In the genomic region with DNA sequence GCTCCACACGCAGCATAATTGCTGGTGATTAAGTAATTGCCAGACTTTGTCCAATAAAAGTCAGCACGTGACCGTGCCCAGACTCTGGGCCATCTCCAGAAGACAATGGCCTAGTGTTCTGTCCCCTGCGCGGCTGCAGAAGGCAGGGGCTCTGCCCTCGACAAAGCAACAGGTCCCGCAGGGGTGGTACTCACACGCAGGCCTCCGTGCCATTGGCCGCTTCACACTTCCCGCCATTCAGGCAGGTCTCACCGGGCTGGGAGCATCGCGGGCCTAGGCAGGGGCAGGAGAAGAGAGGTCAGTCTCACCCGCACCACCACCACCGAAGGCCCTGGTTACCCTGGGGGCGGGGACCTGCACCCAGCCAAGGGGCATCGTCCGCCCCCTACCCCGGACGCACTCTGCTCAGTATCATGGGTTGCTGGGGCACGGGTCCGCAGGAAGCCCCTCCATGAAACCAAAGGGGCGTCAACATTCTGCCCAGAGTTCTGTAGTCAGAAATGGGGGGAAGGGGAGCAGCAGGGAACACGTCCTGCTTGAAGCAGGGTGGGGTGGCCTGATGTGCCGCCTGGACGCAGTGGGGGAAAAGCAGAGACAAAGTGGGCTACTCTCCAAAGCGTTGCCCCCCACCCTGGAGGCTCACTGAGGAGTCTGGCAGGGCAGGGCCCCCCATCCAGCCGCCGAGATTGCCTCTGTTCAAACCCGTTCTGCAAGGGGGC, we compare ENCODE assay signal across 8 cellular contexts. TPM values are rescaled to one million over a fixed set of nuclear protein-coding genes. Genes with fewer than 3 reads are reported as not detected.
DNase-seq lines count a peak whose midpoint lies in the region; ATAC-seq and TF ChIP-seq lines count a peak whose summit lies in the region.

No MANE protein-coding gene starts in this region.

- intact Hi-C loops in activated CD4-positive, alpha-beta T cell treated with anti-CD3 and anti-CD28 coated beads for 36 hours (cut with DNase I, micrococcal nuclease): loop anchor here in 1 of 2 experiments (2.0 kb wide), 4 partner anchors 305 to 637 kb away; partner anchors contain the start of genes CAMSAP1, MAN1B1, PHPT1 and TRAF2
- intact Hi-C loops in mammary epithelial cell (cut with micrococcal nuclease) (loop anchor here (2.0 kb wide), 1 partner anchor 31 kb away; no protein-coding TSS in a partner anchor), lower lobe of right lung (cut with DNase I) (no loop called here), testis (cut with DNase I; ENCODE audit: low total_unique reads) (no loop called here)

- H3K4me3 ChIP-seq in mammary epithelial cell (replicated peaks in 1 of 3; ENCODE audit: insufficient read depth in 1 of 3, low read depth in 2 of 3, low read length in 3 of 3) (peak overlapping the region; percentile 73 to 98 (median 86)), lower lobe of right lung (peak overlapping the region; percentile 89), testis (peak overlapping the region; percentile 64 to 72)

- POLR2A ChIA-PET in activated CD4-positive, alpha-beta T cell treated with anti-CD3 and anti-CD28 coated beads for 36 hours (lab: Charles Lee): interaction anchor here (0.7 to 1.0 kb wide), 2 partner anchors 11 to 43 kb away, joined by 3 read pairs; no protein-coding TSS in a partner anchor

- no peak for TF ChIP-seq POLR2A in testis (IDR thresholded peaks at IDR 0.05)

- BruUV-seq in mammary epithelial cell (replicated peaks; lab: Mats Ljungman, UMichigan): no TSS peak

- WGBS in mammary epithelial cell (ENCODE audit: low coverage, missing lambda C conversion rate): 6% methylated on average over 18 of the region's 31 CpGs
- 39 to 46% methylated on average over 26 to 31 of the region's 31 CpGs for WGBS in testis, 2 donors

- H3K27ac ChIP-seq in mammary epithelial cell (ENCODE audit: insufficient read depth, low read depth, low read length) (peak overlapping the region; percentile 18), lower lobe of right lung (peak overlapping the region; percentile 90), testis (peak overlapping the region; percentile 53 to 85)

- in situ Hi-C loops in mammary epithelial cell (cut with MboI; ENCODE audit: low sequenced_read_pairs in 2 of 2): no loop called here

- no peak for TF ChIP-seq CTCF in mammary epithelial cell (conservative IDR thresholded peaks at IDR 0.05 in 1 of 2, IDR thresholded peaks at IDR 0.05 in 1 of 2; ENCODE audit: extremely low read depth in 1 of 2, insufficient read depth in 1 of 2, low read depth in 1 of 2, low read length in 2 of 2)
- no peak for TF ChIP-seq CTCF in lower lobe of right lung (IDR thresholded peaks at IDR 0.05)
- TF ChIP-seq CTCF in testis (IDR thresholded peaks at IDR 0.05): no peak

- H4K20me1 ChIP-seq in mammary epithelial cell (ENCODE audit: insufficient read depth, low read length): peaks cover 21% of the 10 kb centered on the region

- H3K9me3 ChIP-seq in mammary epithelial cell (replicated peaks; ENCODE audit: insufficient read depth, low read length) (no peaks in the 10 kb centered on the region), lower lobe of right lung (no peaks in the 10 kb centered on the region), testis (no peaks in the 10 kb centered on the region)

- H3K4me1 Mint-ChIP-seq in activated CD4-positive, alpha-beta T cell treated with anti-CD3 and anti-CD28 coated beads for 36 hours: peaks cover 55% of the 10 kb centered on the region

- H3K4me1 ChIP-seq in mammary epithelial cell (ENCODE audit: insufficient read depth, low read length) (peaks cover 56% of the 10 kb centered on the region), lower lobe of right lung (peaks cover 70% of the 10 kb centered on the region), testis (peaks cover 24% of the 10 kb centered on the region)

- peak; percentile 20 for DNase-seq in activated CD4-positive, alpha-beta T cell treated with anti-CD3 and anti-CD28 coated beads for 36 hours
- DNase-seq in activated CD4-positive, alpha-beta T cell treated with anti-CD3 and anti-CD28 coated beads for 48 hours: no peak
- peak; percentile 70 for DNase-seq in mammary epithelial cell
- DNase-seq in lower lobe of right lung: no peak
- DNase-seq in testis: peak; percentile 91
- DNase-seq in DMS79 treated with DMSO at 0.1 percent for 48 hours (lab: John Stamatoyannopoulos, UW): no peak

- H3K9me3 Mint-ChIP-seq in activated CD4-positive, alpha-beta T cell treated with anti-CD3 and anti-CD28 coated beads for 36 hours (ENCODE audit: low read depth): no peaks in the 10 kb centered on the region

- peaks cover 79% of the 10 kb centered on the region for H3K79me2 ChIP-seq in mammary epithelial cell (ENCODE audit: insufficient read depth, low read length)

- dilution Hi-C loops in mammary epithelial cell (cut with HindIII; ENCODE audit: low sequenced_read_pairs): loop anchor here (5.0 to 10.0 kb wide), 3 partner anchors 57 to 131 kb away; no protein-coding TSS in a partner anchor

- H3K27me3 ChIP-seq in mammary epithelial cell (ENCODE audit: insufficient read depth, low read length) (no peaks in the 10 kb centered on the region), lower lobe of right lung (ENCODE audit: low read depth) (no peaks in the 10 kb centered on the region), testis (no peaks in the 10 kb centered on the region)

- H3K27ac Mint-ChIP-seq in activated CD4-positive, alpha-beta T cell treated with anti-CD3 and anti-CD28 coated beads for 36 hours: peak overlapping the region; percentile 88

- peaks cover 22% of the 10 kb centered on the region for H3K36me3 Mint-ChIP-seq in activated CD4-positive, alpha-beta T cell treated with anti-CD3 and anti-CD28 coated beads for 36 hours (ENCODE audit: low read depth)

- H3K4me2 ChIP-seq in mammary epithelial cell (ENCODE audit: insufficient read depth, low read depth, low read length): peak overlapping the region; percentile 97

- H3K4me3 Mint-ChIP-seq in activated CD4-positive, alpha-beta T cell treated with anti-CD3 and anti-CD28 coated beads for 36 hours: peak overlapping the region; percentile 92

- no peaks in the 10 kb centered on the region for H3K27me3 Mint-ChIP-seq in activated CD4-positive, alpha-beta T cell treated with anti-CD3 and anti-CD28 coated beads for 36 hours

- peak overlapping the region; percentile 76 for H3K9ac ChIP-seq in mammary epithelial cell (ENCODE audit: insufficient read depth, low read length)

- H3K36me3 ChIP-seq in mammary epithelial cell (ENCODE audit: insufficient read depth, low read length): peaks cover 13% of the 10 kb centered on the region
- peaks cover 29% of the 10 kb centered on the region for H3K36me3 ChIP-seq in lower lobe of right lung
- no peaks in the 10 kb centered on the region for H3K36me3 ChIP-seq in testis (ENCODE audit: low read depth, missing control alignments)

- CTCF ChIA-PET in activated CD4-positive, alpha-beta T cell treated with anti-CD3 and anti-CD28 coated beads for 36 hours (lab: Charles Lee): interaction anchor here (0.7 kb wide), 1 partner anchor 145 kb away, joined by 3 read pairs; no protein-coding TSS in a partner anchor
- CTCF ChIA-PET in mammary epithelial cell (lab: Charles Lee; ENCODE audit: low non-redundant PET): no interaction called here

- ATAC-seq in activated CD4-positive, alpha-beta T cell treated with anti-CD3 and anti-CD28 coated beads for 36 hours: no peak
- ATAC-seq in lower lobe of right lung: no peak
- no peak for ATAC-seq in GM21529 (IDR thresholded peaks at IDR 0.05; ENCODE audit: unreplicated experiment)
- no peak for ATAC-seq in HG03342 (IDR thresholded peaks at IDR 0.05; ENCODE audit: unreplicated experiment)

- H2AFZ ChIP-seq in mammary epithelial cell (ENCODE audit: low read depth, low read length): no peak overlapping the region

RNA-seq across cellular contexts. Expression of gene NOTCH1, which starts 1.9 kb away (rescaled TPM):
- 10 to 100 TPM; 70.0 to 79.4 TPM for total RNA-seq in activated CD4-positive, alpha-beta T cell treated with anti-CD3 and anti-CD28 coated beads for 36 hours
- total RNA-seq in mammary epithelial cell (100 to 1,000 TPM; 170 to 189 TPM), lower lobe of right lung (91.4 TPM), testis (10 to 100 TPM; 32.4 to 34.1 TPM)
- polyA plus RNA-seq in mammary epithelial cell (17.6 TPM), testis (ENCODE audit: insufficient read depth, low read depth, low replicate concordance) (7.2 TPM)
- polyA minus RNA-seq in mammary epithelial cell: 39.0 TPM

Comparison
In these comparisons a context has a peak if more than half of its experiments do, and no peak if none do; other contexts are left out.
1. DNase-seq: peak in activated CD4-positive, alpha-beta T cell treated with anti-CD3 and anti-CD28 coated beads for 36 hours (single experiment), mammary epithelial cell (single experiment) and testis (single experiment); none in activated CD4-positive, alpha-beta T cell treated with anti-CD3 and anti-CD28 coated beads for 48 hours (single experiment), lower lobe of right lung (single experiment) and DMS79 treated with DMSO at 0.1 percent for 48 hours (single experiment).
2. H3K27ac ChIP-seq: peak in every context shown above with its lines; median percentile 90 in lower lobe of right lung; 69 in testis; 18 in mammary epithelial cell.
3. Peak in every context shown above with its lines, with median percentiles within 50 percentile points of each other: H3K4me3 ChIP-seq.